ENCODE assay signal across 9 cellular contexts in genomic region chr17:79728908-79729471, GRCh38. TPM values are rescaled to one million over a fixed set of nuclear protein-coding genes. Genes with fewer than 3 reads are reported as not detected.
DNase-seq lines count a peak whose midpoint lies in the region; ATAC-seq and TF ChIP-seq lines count a peak whose summit lies in the region.
"Had no signal": no experiment of that assay in that cellular context is flagged by ENCODE, and none has a peak within 500 bp of the region (broad histone marks: within the 10 kb centered on the region; RNA-seq: fewer than 3 reads in every experiment).

No MANE protein-coding gene starts in this region.

- ATAC-seq in heart left ventricle (peak; percentile 10 to 25 (median 19)), left ventricle myocardium superior (no peak), GM19467 (IDR thresholded peaks at IDR 0.05; ENCODE audit: unreplicated experiment) (no peak), GM19395 (IDR thresholded peaks at IDR 0.05; ENCODE audit: unreplicated experiment) (no peak)
- no peak for ATAC-seq in central memory CD8-positive, alpha-beta T cell (replicated peaks; ENCODE audit: extremely low read depth, poor library complexity, severe bottlenecking)
- ATAC-seq in naive thymus-derived CD4-positive, alpha-beta T cell: no peak

- no peak overlapping the region for H3K27ac Mint-ChIP-seq in central memory CD8-positive, alpha-beta T cell (ENCODE audit: low read depth)
- peak overlapping the region in 7 of 9 donors; percentile 72 to 91 (median 87) for H3K27ac Mint-ChIP-seq in naive thymus-derived CD4-positive, alpha-beta T cell

- peak overlapping the region in 11 of 12 donors; percentile 22 to 71 (median 55) for H3K4me3 ChIP-seq in heart left ventricle
- H3K4me3 ChIP-seq in naive thymus-derived CD4-positive, alpha-beta T cell (ENCODE audit: low read length): peak overlapping the region; percentile 31

- H3K4me3 Mint-ChIP-seq in central memory CD8-positive, alpha-beta T cell: peak overlapping the region; percentile 64
- H3K4me3 Mint-ChIP-seq in naive thymus-derived CD4-positive, alpha-beta T cell: peak overlapping the region in 6 of 10 donors; percentile 53 to 85 (median 77)

- H3K27me3 Mint-ChIP-seq in central memory CD8-positive, alpha-beta T cell: no peaks in the 10 kb centered on the region
- no peaks in the 10 kb centered on the region for H3K27me3 Mint-ChIP-seq in naive thymus-derived CD4-positive, alpha-beta T cell

- CTCF ChIA-PET in naive thymus-derived CD4-positive, alpha-beta T cell (lab: Charles Lee): interaction anchor here (1.4 kb wide), 1 partner anchor 11 kb away, joined by 3 read pairs; no protein-coding TSS in a partner anchor

- intact Hi-C loops in heart left ventricle (cut with DNase I) (no loop called here), left ventricle myocardium superior (cut with micrococcal nuclease) (no loop called here)
- intact Hi-C loops in naive thymus-derived CD4-positive, alpha-beta T cell (cut with micrococcal nuclease): loop anchor here in 1 of 2 donors (1.0 to 5.0 kb wide), 2 partner anchors 108 to 268 kb away; partner anchors contain the start of gene CBX4

- no peak overlapping the region for H3K27ac ChIP-seq in heart left ventricle
- H3K27ac ChIP-seq in naive thymus-derived CD4-positive, alpha-beta T cell (ENCODE audit: low read depth, low read length): no peak overlapping the region
- H3K27ac ChIP-seq: epithelial cell of prostate had no signal

- TF ChIP-seq POLR2A in heart left ventricle (IDR thresholded peaks at IDR 0.05): no peak

- no peaks in the 10 kb centered on the region for H3K9me3 ChIP-seq in heart left ventricle
- no peaks in the 10 kb centered on the region for H3K9me3 ChIP-seq in naive thymus-derived CD4-positive, alpha-beta T cell (ENCODE audit: control insufficient read depth in 2 of 3, low read length in 3 of 3)

- no peaks in the 10 kb centered on the region for H3K9me3 Mint-ChIP-seq in central memory CD8-positive, alpha-beta T cell
- no peaks in the 10 kb centered on the region for H3K9me3 Mint-ChIP-seq in naive thymus-derived CD4-positive, alpha-beta T cell

- POLR2A ChIA-PET in naive thymus-derived CD4-positive, alpha-beta T cell (lab: Charles Lee): no interaction called here

- no peaks in the 10 kb centered on the region for H3K36me3 ChIP-seq in heart left ventricle
- H3K36me3 ChIP-seq in naive thymus-derived CD4-positive, alpha-beta T cell (ENCODE audit: control insufficient read depth in 2 of 3, insufficient read depth in 3 of 3, low read length in 3 of 3): no peaks in the 10 kb centered on the region

- no peaks in the 10 kb centered on the region for H3K27me3 ChIP-seq in heart left ventricle
- no peaks in the 10 kb centered on the region for H3K27me3 ChIP-seq in naive thymus-derived CD4-positive, alpha-beta T cell (ENCODE audit: control insufficient read depth in 2 of 2, insufficient read depth in 2 of 2, low read length in 2 of 2)

- TF ChIP-seq CTCF in heart left ventricle (IDR thresholded peaks at IDR 0.05): no peak

- 67 to 78% (median 72%) methylated on average over 18 to 26 of the region's 26 CpGs for WGBS in heart left ventricle, 4 donors

- DNase-seq in heart left ventricle (no peak), left ventricle myocardium superior (no peak), SKM-1 treated with dmso at 0.1 percent for 144 hours (lab: John Stamatoyannopoulos, UW; ENCODE audit: unreplicated experiment) (no peak)
- DNase-seq in central memory CD8-positive, alpha-beta T cell (ENCODE audit: low spot score in 2 of 2): no peak
- DNase-seq in naive thymus-derived CD4-positive, alpha-beta T cell: no peak
- no peak for DNase-seq in stimulated activated CD8-positive, alpha-beta memory T cell treated with anti-CD3 and anti-CD28 coated beads, Interleukin-4, amount 100 ng/mL, for 48 hours

- no peaks in the 10 kb centered on the region for H3K36me3 Mint-ChIP-seq in central memory CD8-positive, alpha-beta T cell (ENCODE audit: insufficient read depth)
- H3K36me3 Mint-ChIP-seq in naive thymus-derived CD4-positive, alpha-beta T cell: no peaks in the 10 kb centered on the region

- peaks cover 22% of the 10 kb centered on the region for H3K4me1 Mint-ChIP-seq in central memory CD8-positive, alpha-beta T cell
- peaks cover 5 to 40% (median 22%) of the 10 kb centered on the region in 7 donors for H3K4me1 Mint-ChIP-seq in naive thymus-derived CD4-positive, alpha-beta T cell

- H3K4me1 ChIP-seq in heart left ventricle: peaks cover 0 to 21% (median 1%) of the 10 kb centered on the region in 12 donors
- peaks cover 4 to 12% of the 10 kb centered on the region in 2 donors for H3K4me1 ChIP-seq in naive thymus-derived CD4-positive, alpha-beta T cell (ENCODE audit: control insufficient read depth in 2 of 2, insufficient read depth in 2 of 2, low read length in 2 of 2)

RNA-seq across cellular contexts. Expression of gene ENPP7, which starts 1.8 kb away (rescaled TPM):
- total RNA-seq in heart left ventricle (not detected), left ventricle myocardium superior (not detected)
- not detected for polyA plus RNA-seq in heart left ventricle
- not detected for total RNA-seq in naive thymus-derived CD4-positive, alpha-beta T cell
- polyA plus RNA-seq in naive thymus-derived CD4-positive, alpha-beta T cell: under 1 TPM in 1 of 2 donors, not detected in 1; 0.12 TPM

RNA-seq across cellular contexts. Expression of gene CBX2, which starts 49.0 kb away (rescaled TPM):
- total RNA-seq in heart left ventricle: 1 to 10 TPM; 2.4 to 4.3 (median 3.2) TPM
- polyA plus RNA-seq in heart left ventricle: 1 to 10 TPM; 2.9 TPM
- total RNA-seq in left ventricle myocardium superior: 2.9 TPM
- 1 to 10 TPM in 1 of 5 experiments, under 1 TPM in 4; 0.24 to 4.4 (median 0.41) TPM for total RNA-seq in naive thymus-derived CD4-positive, alpha-beta T cell
- under 1 TPM in 1 of 2 donors, not detected in 1; 0.41 TPM for polyA plus RNA-seq in naive thymus-derived CD4-positive, alpha-beta T cell

Comparison
In these comparisons a context has a peak if more than half of its experiments do, and no peak if none do; other contexts are left out.
1. ATAC-seq: peak in heart left ventricle (4 of 4); none in left ventricle myocardium superior (single experiment), central memory CD8-positive, alpha-beta T cell (single experiment), naive thymus-derived CD4-positive, alpha-beta T cell (single experiment), GM19467 (single experiment) and GM19395 (single experiment).